Comparison of ENCODE assay signal across 7 cellular contexts in the genomic region with DNA sequence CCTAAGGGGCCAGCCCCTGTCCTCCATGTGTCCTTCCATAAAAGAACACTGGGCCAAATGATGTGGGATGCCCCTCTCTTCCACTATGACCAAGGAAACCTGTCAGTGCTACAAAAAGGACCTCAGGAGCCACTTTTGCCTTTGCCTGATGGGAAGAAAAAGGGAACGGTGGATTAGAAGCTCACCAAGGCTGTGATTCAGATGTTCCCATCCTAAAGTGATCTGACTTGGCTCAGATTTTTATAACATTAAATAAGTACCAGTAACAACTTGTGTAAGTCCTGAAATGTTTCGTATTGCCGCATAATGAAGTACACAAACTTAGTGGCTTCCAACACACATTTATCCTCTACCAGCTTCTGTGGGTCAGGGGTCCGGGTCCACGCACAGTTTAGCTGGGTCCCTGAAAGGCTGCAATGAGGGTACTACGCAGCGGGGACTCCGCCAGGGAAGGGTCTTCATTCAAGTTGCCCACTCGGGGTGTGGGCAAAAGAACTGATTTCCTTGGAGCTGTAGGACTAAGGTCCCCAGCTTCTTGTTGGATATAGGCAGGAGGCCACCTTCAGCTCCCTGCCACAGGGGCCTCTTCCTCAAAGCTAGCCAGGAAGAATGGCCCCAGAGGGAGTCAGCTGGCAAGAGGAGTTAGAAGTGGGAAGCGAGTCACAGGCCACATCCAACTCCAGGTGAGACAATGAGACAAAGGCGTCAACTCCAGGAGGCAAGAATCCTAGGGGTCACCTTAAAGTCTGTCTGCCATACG.
DNase-seq lines count a peak whose midpoint lies in the region; ATAC-seq and TF ChIP-seq lines count a peak whose summit lies in the region.

No MANE protein-coding gene starts in this region.

- H3K27me3 ChIP-seq in iPS-18a (ENCODE audit: control insufficient read depth, insufficient read depth, low read length) (no peaks in the 10 kb centered on the region), stomach (no peaks in the 10 kb centered on the region)

- no peak overlapping the region for H3K27ac ChIP-seq in iPS-18a (ENCODE audit: low read length)
- peak overlapping the region; percentile 13 to 88 (median 77) for H3K27ac ChIP-seq in stomach

- no peak for TF ChIP-seq EP300 in stomach (IDR thresholded peaks at IDR 0.05)

- H3K27ac Mint-ChIP-seq in IgD-negative memory B cell: peak overlapping the region; percentile 81 to 96 (median 95)
- H3K27ac Mint-ChIP-seq in activated CD8-positive, alpha-beta T cell treated with anti-CD3 and anti-CD28 coated beads, Interleukin-2, amount 10 ng/mL, durations not matched to agents 7 days and 5 days: peak overlapping the region; percentile 91

- H3K4me3 Mint-ChIP-seq in IgD-negative memory B cell: peak overlapping the region in 3 of 4 donors; percentile 9 to 99 (median 84)
- H3K4me3 Mint-ChIP-seq in activated CD8-positive, alpha-beta T cell treated with anti-CD3 and anti-CD28 coated beads, Interleukin-2, amount 10 ng/mL, durations not matched to agents 7 days and 5 days: no peak overlapping the region

- H3K9me3 ChIP-seq in iPS-18a (ENCODE audit: control insufficient read depth, low read depth, low read length) (no peaks in the 10 kb centered on the region), stomach (no peaks in the 10 kb centered on the region)

- peak overlapping the region; percentile 13 for H3K4me3 ChIP-seq in iPS-18a (ENCODE audit: low read length)
- no peak overlapping the region for H3K4me3 ChIP-seq in stomach

- no peak overlapping the region for H3K9ac ChIP-seq in iPS-18a (ENCODE audit: low read length)

- H3K36me3 Mint-ChIP-seq in IgD-negative memory B cell: peaks cover 5% of the 10 kb centered on the region
- peaks cover 22% of the 10 kb centered on the region for H3K36me3 Mint-ChIP-seq in activated CD8-positive, alpha-beta T cell treated with anti-CD3 and anti-CD28 coated beads, Interleukin-2, amount 10 ng/mL, durations not matched to agents 7 days and 5 days (ENCODE audit: low read depth)

- no peak for DNase-seq in activated CD8-positive, alpha-beta T cell treated with anti-CD3 and anti-CD28 coated beads, Interleukin-2, amount 10 ng/mL, durations not matched to agents 7 days and 5 days
- DNase-seq in stomach (no peak), GM10248 (ENCODE audit: extremely low spot score) (no peak), NCI-H1694 (lab: John Stamatoyannopoulos, UW) (no peak)

- WGBS in stomach, 5 donors: 83 to 95% (median 92%) methylated on average over 12 of the region's 12 CpGs

- TF ChIP-seq POLR2A in stomach (IDR thresholded peaks at IDR 0.05): no peak

- ATAC-seq in activated CD8-positive, alpha-beta T cell treated with anti-CD3 and anti-CD28 coated beads, Interleukin-2, amount 10 ng/mL, durations not matched to agents 7 days and 5 days: no peak
- no peak for ATAC-seq in HG03025 (IDR thresholded peaks at IDR 0.05; ENCODE audit: low FRiP score, unreplicated experiment)

- H3K36me3 ChIP-seq in iPS-18a (ENCODE audit: control insufficient read depth, low read depth, low read length) (no peaks in the 10 kb centered on the region), stomach (no peaks in the 10 kb centered on the region)

- POLR2A ChIA-PET in activated CD8-positive, alpha-beta T cell treated with anti-CD3 and anti-CD28 coated beads, Interleukin-2, amount 10 ng/mL, durations not matched to agents 7 days and 5 days (lab: Charles Lee): interaction anchor here (0.7 to 4.9 kb wide), 6 partner anchors 11 to 101 kb away, joined by 3 to 37 read pairs (median 10); a partner anchor contains a TSS
- POLR2A ChIA-PET in GM10248 (lab: Yijun Ruan, JAX): interaction anchor here (2.4 kb wide), 1 partner anchor 46 kb away, joined by 9 read pairs; no protein-coding TSS in a partner anchor

- TF ChIP-seq CTCF in stomach (IDR thresholded peaks at IDR 0.05): no peak
- no peak for TF ChIP-seq CTCF in GM10248 (IDR thresholded peaks at IDR 0.05; ENCODE audit: control extremely low read depth, extremely low read depth, low read depth, missing control alignments)

- H3K4me1 ChIP-seq in iPS-18a (ENCODE audit: control insufficient read depth, low read depth, low read length) (peaks cover 73% of the 10 kb centered on the region), stomach (peaks cover 56 to 86% (median 72%) of the 10 kb centered on the region in 4 donors)

- intact Hi-C loops in stomach (cut with DNase I; ENCODE audit: low total_unique reads): no loop called here

- CTCF ChIA-PET in activated CD8-positive, alpha-beta T cell treated with anti-CD3 and anti-CD28 coated beads, Interleukin-2, amount 10 ng/mL, durations not matched to agents 7 days and 5 days (lab: Charles Lee): interaction anchor here (0.9 to 11.4 kb wide), 10 partner anchors 9 to 62 kb away, joined by 3 to 100 read pairs (median 21); a partner anchor contains a TSS
- CTCF ChIA-PET in GM10248 (lab: Yijun Ruan, JAX): interaction anchor here (0.9 to 6.2 kb wide), 14 partner anchors 9 to 60 kb away, joined by 3 to 42 read pairs (median 4); a partner anchor contains a TSS

- no peaks in the 10 kb centered on the region for H3K9me3 Mint-ChIP-seq in IgD-negative memory B cell
- H3K9me3 Mint-ChIP-seq in activated CD8-positive, alpha-beta T cell treated with anti-CD3 and anti-CD28 coated beads, Interleukin-2, amount 10 ng/mL, durations not matched to agents 7 days and 5 days (ENCODE audit: insufficient read depth): no peaks in the 10 kb centered on the region

- H3K4me1 Mint-ChIP-seq in IgD-negative memory B cell: peaks cover 44 to 62% (median 57%) of the 10 kb centered on the region in 3 donors
- peaks cover 78% of the 10 kb centered on the region for H3K4me1 Mint-ChIP-seq in activated CD8-positive, alpha-beta T cell treated with anti-CD3 and anti-CD28 coated beads, Interleukin-2, amount 10 ng/mL, durations not matched to agents 7 days and 5 days (ENCODE audit: low read depth)

- H3K27me3 Mint-ChIP-seq in IgD-negative memory B cell: no peaks in the 10 kb centered on the region
- no peaks in the 10 kb centered on the region for H3K27me3 Mint-ChIP-seq in activated CD8-positive, alpha-beta T cell treated with anti-CD3 and anti-CD28 coated beads, Interleukin-2, amount 10 ng/mL, durations not matched to agents 7 days and 5 days (ENCODE audit: low read depth)
